In genomic region chr3:173743111-173743510, GRCh38 we compare ENCODE assay signal across 23 cellular contexts.
A peak's percentile ranks its signal among the peaks of the same experiment; 100 is the strongest.
DNase-seq lines count a peak whose midpoint lies in the region; ATAC-seq and TF ChIP-seq lines count a peak whose summit lies in the region.
"Had no signal": no experiment of that assay in that cellular context is flagged by ENCODE, and none has a peak within 500 bp of the region (broad histone marks: within the 10 kb centered on the region; RNA-seq: fewer than 3 reads in every experiment).

No MANE protein-coding gene starts in this region.

- H3K4ac ChIP-seq in IMR-90 (ENCODE audit: low read depth, low read length), result peak overlapping the region; percentile 44; the same call in 1 of the 2 replicates

- H3K4me1 ChIP-seq in IMR-90 (ENCODE audit: control insufficient read depth, insufficient read depth, low read length) (peaks cover 2% of the 10 kb centered on the region; the same call in 1 of the 2 replicates), RWPE2 (ENCODE audit: insufficient read depth, poor library complexity, severe bottlenecking) (peaks cover 37% of the 10 kb centered on the region), skeletal muscle satellite cell (ENCODE audit: control insufficient read depth, insufficient read depth, low read length) (peaks cover 76% of the 10 kb centered on the region)
- H3K4me1 ChIP-seq: gastroesophageal sphincter, left lung had no signal

- H3K14ac ChIP-seq in IMR-90 (replicated peaks; ENCODE audit: low read depth, low read length), result peak overlapping the region; percentile 90

- H4K91ac ChIP-seq in IMR-90 (ENCODE audit: insufficient read depth, low read depth, low read length), result peak overlapping the region; percentile 14; the same call in 1 of the 2 replicates

- peak overlapping the region; percentile 37; the same call in 1 of the 2 replicates for H3K9ac ChIP-seq in IMR-90 (ENCODE audit: low read depth, low read length)
- peak overlapping the region; percentile 31 for H3K9ac ChIP-seq in skeletal muscle satellite cell (ENCODE audit: low read depth, low read length)

- CTCF ChIA-PET in IMR-90 (lab: Yijun Ruan, JAX), result no interaction called here

- H3K9me1 ChIP-seq in IMR-90 (ENCODE audit: insufficient read depth, low read length), result 0 out of 2 replicates have a peak, but pooled peaks cover 2% of the 10 kb centered on the region

- in situ Hi-C loops in IMR-90 (cut with MboI; ENCODE audit: low sequenced_read_pairs), result no loop called here

- BruUV-seq in IMR-90 (replicated peaks; lab: Mats Ljungman, UMichigan), result no TSS peak

- peak overlapping the region; percentile 83; the same call in 1 of the 2 replicates for H2BK20ac ChIP-seq in IMR-90 (ENCODE audit: low read depth, low read length)

- TF ChIP-seq CTCF in IMR-90 (conservative IDR thresholded peaks at IDR 0.05; ENCODE audit: low read depth, low read length) (no peak), RWPE2 (IDR thresholded peaks at IDR 0.05; ENCODE audit: poor library complexity, severe bottlenecking) (no peak), epithelial cell of esophagus (IDR thresholded peaks at IDR 0.05; ENCODE audit: insufficient read depth, low read depth, low read length, missing control alignments) (no peak)

- peak overlapping the region; percentile 47 to 65; a peak in 3 of 4 replicates for H4K8ac ChIP-seq in IMR-90 (ENCODE audit: low read depth in 2 of 2, low read length in 2 of 2)

- H2BK15ac ChIP-seq in IMR-90 (ENCODE audit: low read depth, low read length), result peak overlapping the region; percentile 49; the same call in 1 of the 3 replicates

- H3K27ac Mint-ChIP-seq in activated T-helper 17 cell treated with anti-CD3 and anti-CD28 coated beads, Interleukin-2, amount 50 U/mL, for 72 hours, result no peak overlapping the region
- H3K27ac Mint-ChIP-seq: activated B cell treated with CpG ODN at 0.5 μM for 24 hours; activated CD8-positive, alpha-beta T cell treated with anti-CD3 and anti-CD28 coated beads, Interleukin-2, amount 10 ng/mL, durations not matched to agents 7 days and 5 days; activated naive CD8-positive, alpha-beta T cell treated with anti-CD3 and anti-CD28 coated beads for 36 hours; T-helper 17 cell had no signal

- H2BK5ac ChIP-seq in IMR-90 (ENCODE audit: low read depth, low read length, poor library complexity, severe bottlenecking), result peak overlapping the region; percentile 80

- WGBS in IMR-90 (ENCODE audit: extremely low coverage in 2 of 2, insufficient read length in 1 of 2), 2 experiments, result no CpG with 5 or more reads among the region's 3 CpGs

- H3K27me3 Mint-ChIP-seq in activated T-helper 17 cell treated with anti-CD3 and anti-CD28 coated beads, Interleukin-2, amount 50 U/mL, for 72 hours, result no peaks in the 10 kb centered on the region
- H3K27me3 Mint-ChIP-seq: activated B cell treated with CpG ODN at 0.5 μM for 24 hours; activated naive CD8-positive, alpha-beta T cell treated with anti-CD3 and anti-CD28 coated beads for 36 hours; T-helper 17 cell had no signal

- no peak overlapping the region for H2AFZ ChIP-seq in IMR-90 (replicated peaks; ENCODE audit: low read length, poor library complexity)

- no peak overlapping the region; the same call in 1 of the 2 replicates for H4K5ac ChIP-seq in IMR-90 (ENCODE audit: low read depth, low read length)

- peak overlapping the region; percentile 89 for H3K18ac ChIP-seq in IMR-90 (ENCODE audit: low read depth, low read length)

- H3K9me3 Mint-ChIP-seq in activated T-helper 17 cell treated with anti-CD3 and anti-CD28 coated beads, Interleukin-2, amount 50 U/mL, for 72 hours, result no peaks in the 10 kb centered on the region
- H3K9me3 Mint-ChIP-seq: activated naive CD8-positive, alpha-beta T cell treated with anti-CD3 and anti-CD28 coated beads for 36 hours had no signal

- ATAC-seq in IMR-90 (ENCODE audit: low read depth) (peak; percentile 81), RWPE2 (ENCODE audit: low read depth) (peak; percentile 62), GM18502 (IDR thresholded peaks at IDR 0.05; ENCODE audit: poor library complexity, unreplicated experiment) (no peak)
- no peak for ATAC-seq in activated T-helper 17 cell treated with anti-CD3 and anti-CD28 coated beads, Interleukin-2, amount 50 U/mL, for 72 hours (replicated peaks)
- ATAC-seq: activated CD8-positive, alpha-beta T cell treated with anti-CD3 and anti-CD28 coated beads, Interleukin-2, amount 10 ng/mL, durations not matched to agents 7 days and 5 days; gastroesophageal sphincter; left lung; T-helper 17 cell had no signal

- H3K79me1 ChIP-seq in IMR-90 (ENCODE audit: low read depth in 1 of 2, low read length in 2 of 2), result no peaks in the 10 kb centered on the region

- H3K9me3 ChIP-seq in IMR-90 (ENCODE audit: control insufficient read depth, insufficient read depth, low read length) (no peaks in the 10 kb centered on the region), RWPE2 (ENCODE audit: severe bottlenecking) (no peaks in the 10 kb centered on the region), skeletal muscle satellite cell (replicated peaks; ENCODE audit: low read length) (no peaks in the 10 kb centered on the region)
- H3K9me3 ChIP-seq: gastroesophageal sphincter, left lung had no signal

- H3K36me3 ChIP-seq in IMR-90 (ENCODE audit: control insufficient read depth, insufficient read depth, low read length) (no peaks in the 10 kb centered on the region), RWPE2 (ENCODE audit: low read depth) (no peaks in the 10 kb centered on the region), skeletal muscle satellite cell (ENCODE audit: insufficient read depth, low read length) (no peaks in the 10 kb centered on the region)
- H3K36me3 ChIP-seq: gastroesophageal sphincter, left lung had no signal

- no peak overlapping the region; the same call in 1 of the 2 replicates for H2AK5ac ChIP-seq in IMR-90 (ENCODE audit: low read depth, low read length)

- TF ChIP-seq POLR2A in IMR-90 (IDR thresholded peaks at IDR 0.05; ENCODE audit: low read depth, low read length), result no peak

- no peak overlapping the region for H3K4me3 Mint-ChIP-seq in activated T-helper 17 cell treated with anti-CD3 and anti-CD28 coated beads, Interleukin-2, amount 50 U/mL, for 72 hours
- H3K4me3 Mint-ChIP-seq: activated B cell treated with CpG ODN at 0.5 μM for 24 hours; activated CD8-positive, alpha-beta T cell treated with anti-CD3 and anti-CD28 coated beads, Interleukin-2, amount 10 ng/mL, durations not matched to agents 7 days and 5 days; activated naive CD8-positive, alpha-beta T cell treated with anti-CD3 and anti-CD28 coated beads for 36 hours; T-helper 17 cell had no signal

- no peaks in the 10 kb centered on the region for H3K27me3 ChIP-seq in IMR-90 (ENCODE audit: control insufficient read depth, insufficient read depth, low read length)
- no peaks in the 10 kb centered on the region for H3K27me3 ChIP-seq in RWPE2 (ENCODE audit: insufficient read depth, poor library complexity, severe bottlenecking)
- H3K27me3 ChIP-seq in skeletal muscle satellite cell (ENCODE audit: control insufficient read depth, insufficient read depth, low read length), result no peaks in the 10 kb centered on the region
- H3K27me3 ChIP-seq: gastroesophageal sphincter, left lung had no signal

- H3K56ac ChIP-seq in IMR-90 (ENCODE audit: extremely low read depth, insufficient read depth, low read length), result peak overlapping the region; percentile 62; the same call in 1 of the 2 replicates

- no peaks in the 10 kb centered on the region for H4K20me1 ChIP-seq in IMR-90 (ENCODE audit: insufficient read depth, low read length)

- peak; percentile 47 for DNase-seq in IMR-90
- DNase-seq in RWPE2 (ENCODE audit: low spot score), result no peak
- DNase-seq in epithelial cell of esophagus (ENCODE audit: low read depth), result peak; percentile 70
- DNase-seq in DMS53 treated with DMSO at 0.1 percent for 48 hours (lab: John Stamatoyannopoulos, UW; ENCODE audit: unreplicated experiment), result no peak
- no peak for DNase-seq in superior temporal gyrus (ENCODE audit: extremely low spot score)
- DNase-seq: activated B cell treated with CpG ODN at 0.5 μM for 24 hours; activated CD8-positive, alpha-beta T cell treated with anti-CD3 and anti-CD28 coated beads, Interleukin-2, amount 10 ng/mL, durations not matched to agents 7 days and 5 days; activated naive CD8-positive, alpha-beta T cell treated with anti-CD3 and anti-CD28 coated beads for 36 hours; activated T-cell treated with anti-CD3 and anti-CD28 coated beads, Interleukin-2, amount 50 U/mL, for 48 hours; AML-193; Calu3; KBM-7; left lung; NCI-H226; occipital lobe; SHP77; stimulated activated CD4-positive, alpha-beta T cell treated with anti-CD3 and anti-CD28 coated beads, Interleukin-4, amount 100 ng/mL, for 1 hour; T-helper 17 cell had no signal

- no peak for TF ChIP-seq RAD21 in IMR-90 (IDR thresholded peaks at IDR 0.05; ENCODE audit: low read length)

- H3K23ac ChIP-seq in IMR-90 (ENCODE audit: low read depth, low read length), result peak overlapping the region; percentile 21; the same call in 1 of the 2 replicates

- H2BK120ac ChIP-seq in IMR-90 (ENCODE audit: low read depth, low read length), result peak overlapping the region; percentile 95; the same call in 1 of the 2 replicates

- POLR2A ChIA-PET in IMR-90 (lab: Charles Lee; ENCODE audit: unreplicated experiment), result no interaction called here

- dilution Hi-C loops in IMR-90 (cut with HindIII; ENCODE audit: low sequenced_read_pairs, unreplicated experiment), result no loop called here

- intact Hi-C loops in IMR-90 (cut with micrococcal nuclease), result no loop called here

- peak overlapping the region; percentile 58; the same call in 1 of the 2 replicates for H3K4me2 ChIP-seq in IMR-90 (ENCODE audit: low read depth, low read length)
- H3K4me2 ChIP-seq in skeletal muscle satellite cell (ENCODE audit: low read length), result peak overlapping the region; percentile 56

- H3K27ac ChIP-seq in IMR-90 (ENCODE audit: insufficient read depth, low read length) (no peak overlapping the region; the same call in 1 of the 2 replicates), RWPE2 (ENCODE audit: poor library complexity, severe bottlenecking) (peak overlapping the region; percentile 35)
- H3K27ac ChIP-seq: gastroesophageal sphincter, HL-60, left lung had no signal

- no peaks in the 10 kb centered on the region for H3K4me1 Mint-ChIP-seq in activated T-helper 17 cell treated with anti-CD3 and anti-CD28 coated beads, Interleukin-2, amount 50 U/mL, for 72 hours
- H3K4me1 Mint-ChIP-seq: activated B cell treated with CpG ODN at 0.5 μM for 24 hours; activated naive CD8-positive, alpha-beta T cell treated with anti-CD3 and anti-CD28 coated beads for 36 hours; T-helper 17 cell had no signal

- H3K4me3 ChIP-seq in IMR-90 (ENCODE audit: insufficient read depth, low read depth, low read length) (no peak overlapping the region), RWPE2 (ENCODE audit: severe bottlenecking) (no peak overlapping the region), epithelial cell of esophagus (ENCODE audit: low read length) (no peak overlapping the region), skeletal muscle satellite cell (ENCODE audit: low read length) (peak overlapping the region; percentile 3)
- H3K4me3 ChIP-seq: gastroesophageal sphincter, left lung had no signal

- H3K36me3 Mint-ChIP-seq in activated T-helper 17 cell treated with anti-CD3 and anti-CD28 coated beads, Interleukin-2, amount 50 U/mL, for 72 hours (ENCODE audit: low read depth), result no peaks in the 10 kb centered on the region
- H3K36me3 Mint-ChIP-seq: activated naive CD8-positive, alpha-beta T cell treated with anti-CD3 and anti-CD28 coated beads for 36 hours had no signal

- no peak overlapping the region for H2AK9ac ChIP-seq in IMR-90 (replicated peaks; ENCODE audit: low read depth, low read length, poor library complexity)

TF ChIP-seq in IMR-90, 13 proteins besides CTCF, POLR2A, EP300 and RAD21 (continues in another document):
- no peak for TF ChIP-seq MAFK (IDR thresholded peaks at IDR 0.05; ENCODE audit: low read depth, low read length)

Comparison
In these comparisons a context has a peak if more than half of its experiments do, and no peak if none do; other contexts are left out.
1. ATAC-seq: peak in IMR-90 (single experiment) and RWPE2 (single experiment); none in activated T-helper 17 cell treated with anti-CD3 and anti-CD28 coated beads, Interleukin-2, amount 50 U/mL, for 72 hours (single experiment) and GM18502 (single experiment).
2. DNase-seq: peak in IMR-90 (single experiment) and epithelial cell of esophagus (single experiment); none in RWPE2 (single experiment), DMS53 treated with DMSO at 0.1 percent for 48 hours (single experiment) and superior temporal gyrus (single experiment).